In genomic region chr19:42198676-42199439, GRCh38 we compare ENCODE assay signal across 9 cellular contexts. TPM values are rescaled to one million over a fixed set of nuclear protein-coding genes. Genes with fewer than 3 reads are reported as not detected.
A peak's percentile ranks its signal among the peaks of the same experiment; 100 is the strongest.
DNase-seq lines count a peak whose midpoint lies in the region; ATAC-seq, FAIRE-seq and TF ChIP-seq lines count a peak whose summit lies in the region.
"Had no signal": no experiment of that assay in that cellular context is flagged by ENCODE, and none has a peak within 500 bp of the region (broad histone marks: within the 10 kb centered on the region; RNA-seq: fewer than 3 reads in every experiment).

No MANE protein-coding gene starts in this region.

- FAIRE-seq in GM19239 (lab: Jason Lieb, UNC) = peak; percentile 91

- H3K27me3 ChIP-seq in gastroesophageal sphincter (no peaks in the 10 kb centered on the region), thoracic aorta (replicated peaks; ENCODE audit: insufficient read depth) (no peaks in the 10 kb centered on the region), H7 (ENCODE audit: control insufficient read depth, insufficient read depth, low read length) (no peaks in the 10 kb centered on the region)

- peak overlapping the region in 1 of 2 donors; percentile 12 for H3K4me3 ChIP-seq in gastroesophageal sphincter
- peak overlapping the region; percentile 28 for H3K4me3 ChIP-seq in thoracic aorta
- H3K4me3 ChIP-seq in H7 (ENCODE audit: insufficient read depth, low read depth, low read length) = no peak overlapping the region
- H3K4me3 ChIP-seq: lung had no signal

- H3K27ac ChIP-seq in gastroesophageal sphincter = peak overlapping the region in 2 of 4 donors; percentile 19 to 42
- no peak overlapping the region for H3K27ac ChIP-seq in thoracic aorta

- peak; percentile 83 for DNase-seq in GM19239 (ENCODE audit: insufficient read length, low spot score)
- peak; percentile 44 to 61 for DNase-seq in activated CD4-positive, alpha-beta T cell treated with anti-CD3 and anti-CD28 coated beads, Interleukin-2, amount 50 U/mL, for 48 hours
- no peak for DNase-seq in thoracic aorta (ENCODE audit: low spot score)
- no peak for DNase-seq in NCI-H510A treated with DMSO at 0.1 percent for 48 hours (lab: John Stamatoyannopoulos, UW)
- DNase-seq in H7 = no peak
- no peak for DNase-seq in dermis blood vessel endothelial cell

- H3K9me3 ChIP-seq in gastroesophageal sphincter = no peaks in the 10 kb centered on the region
- H3K9me3 ChIP-seq in thoracic aorta = no peaks in the 10 kb centered on the region

- ATAC-seq in HG03196 (IDR thresholded peaks at IDR 0.05; ENCODE audit: unreplicated experiment) (peak; percentile 42), gastroesophageal sphincter (peak; percentile 25), thoracic aorta (ENCODE audit: insufficient number of reproducible peaks, low FRiP score, low read depth) (no peak)

- TF ChIP-seq EP300 in gastroesophageal sphincter (IDR thresholded peaks at IDR 0.05) = no peak

- peaks cover 0 to 75% of the 10 kb centered on the region in 2 donors for H3K36me3 ChIP-seq in gastroesophageal sphincter
- H3K36me3 ChIP-seq in thoracic aorta = peaks cover 30% of the 10 kb centered on the region
- peaks cover 26% of the 10 kb centered on the region for H3K36me3 ChIP-seq in H7 (replicated peaks; ENCODE audit: control insufficient read depth, insufficient read depth, low read length)

- H3K4me1 ChIP-seq in gastroesophageal sphincter (peaks cover 0 to 9% (median 5%) of the 10 kb centered on the region in 3 donors), thoracic aorta (ENCODE audit: control insufficient read depth in 1 of 2, low read depth in 2 of 2) (peaks cover 0 to 6% of the 10 kb centered on the region in 2 donors)

- no peak for TF ChIP-seq POLR2A in gastroesophageal sphincter (IDR thresholded peaks at IDR 0.05)

- WGBS in gastroesophageal sphincter (ENCODE audit: low coverage in 1 of 2), 2 donors = 20% methylated on average over 1 of the region's 7 CpGs; no CpG with 5 or more reads in 1 of the 2 donors

- no peak for TF ChIP-seq CTCF in gastroesophageal sphincter (IDR thresholded peaks at IDR 0.05)
- TF ChIP-seq CTCF in thoracic aorta (IDR thresholded peaks at IDR 0.05) = no peak

RNA-seq across cellular contexts. Expression of gene DEDD2, which starts 18.6 kb away (rescaled TPM):
- total RNA-seq in gastroesophageal sphincter = 10 to 100 TPM; 31.1 to 39.3 (median 33.4) TPM
- 10 to 100 TPM; 21.7 to 33.2 TPM for total RNA-seq in thoracic aorta
- 58.0 and 63.6 TPM in 2 replicates for total RNA-seq in H7 (2014; rRNA removed; shearing (Covaris generic))
- total RNA-seq in dermis blood vessel endothelial cell = 27.3 and 29.4 TPM in 2 replicates

RNA-seq across cellular contexts. Expression of gene ZNF526, which starts 21.3 kb away (rescaled TPM):
- total RNA-seq in gastroesophageal sphincter (10 to 100 TPM in 1 of 4 donors, 1 to 10 TPM in 3; 4.6 to 10.4 (median 7.8) TPM), thoracic aorta (10 to 100 TPM in 1 of 2 donors, 1 to 10 TPM in 1; 7.9 to 10.3 TPM), dermis blood vessel endothelial cell (8.7 and 9.3 TPM in 2 replicates)
- 14.6 and 16.1 TPM in 2 replicates for total RNA-seq in H7 (2014; rRNA removed; shearing (Covaris generic))

RNA-seq across cellular contexts. Expression of gene GSK3A, which starts 43.5 kb away (rescaled TPM):
- total RNA-seq in gastroesophageal sphincter (10 to 100 TPM; 30.8 to 51.0 (median 35.1) TPM), thoracic aorta (10 to 100 TPM; 23.7 to 26.9 TPM), dermis blood vessel endothelial cell (16.7 and 28.0 TPM in 2 replicates)
- 29.1 and 40.4 TPM in 2 replicates for total RNA-seq in H7 (2014; rRNA removed; shearing (Covaris generic))

RNA-seq across cellular contexts. Expression of gene ERF, which starts 56.1 kb away (rescaled TPM):
- total RNA-seq in gastroesophageal sphincter = 10 to 100 TPM; 28.4 to 46.4 (median 39.9) TPM
- total RNA-seq in thoracic aorta = 10 to 100 TPM; 46.6 to 49.8 TPM
- 73.0 and 106 TPM in 2 replicates for total RNA-seq in H7 (2014; rRNA removed; shearing (Covaris generic))
- 32.7 and 42.4 TPM in 2 replicates for total RNA-seq in dermis blood vessel endothelial cell

Comparison
In these comparisons a context has a peak if more than half of its experiments do, and no peak if none do; other contexts are left out.
1. DNase-seq: peak in GM19239 (single experiment) and activated CD4-positive, alpha-beta T cell treated with anti-CD3 and anti-CD28 coated beads, Interleukin-2, amount 50 U/mL, for 48 hours (2 of 2); none in thoracic aorta (single experiment), NCI-H510A treated with DMSO at 0.1 percent for 48 hours (single experiment), H7 (single experiment) and dermis blood vessel endothelial cell (single experiment).